ENCODE assay signal across 25 cellular contexts in genomic region chr13:80921971-80922370, GRCh38.
"Had no signal": no experiment of that assay in that cellular context is flagged by ENCODE, and none has a peak within 500 bp of the region (broad histone marks: within the 10 kb centered on the region; RNA-seq: fewer than 3 reads in every experiment).

No MANE protein-coding gene starts in this region.

- H3K27ac ChIP-seq: VCaP had no signal

- H3K36me3 Mint-ChIP-seq: activated CD4-positive, alpha-beta memory T cell treated with anti-CD3 and anti-CD28 coated beads for 36 hours; activated naive CD8-positive, alpha-beta T cell had no signal

- ATAC-seq: activated T-helper 17 cell treated with anti-CD3 and anti-CD28 coated beads, Interleukin-2, amount 50 U/mL, for 72 hours had no signal

- H3K27me3 Mint-ChIP-seq: activated CD4-positive, alpha-beta memory T cell treated with anti-CD3 and anti-CD28 coated beads for 36 hours; activated CD4-positive, alpha-beta T cell treated with anti-CD3 and anti-CD28 coated beads, Interleukin-2, amount 10 ng/mL, durations not matched to agents 7 days and 5 days; activated naive CD8-positive, alpha-beta T cell; activated T-helper 17 cell treated with anti-CD3 and anti-CD28 coated beads, Interleukin-2, amount 50 U/mL, for 72 hours had no signal

- H3K4me3 Mint-ChIP-seq: activated CD4-positive, alpha-beta memory T cell treated with anti-CD3 and anti-CD28 coated beads for 36 hours; activated CD4-positive, alpha-beta T cell treated with anti-CD3 and anti-CD28 coated beads, Interleukin-2, amount 10 ng/mL, durations not matched to agents 7 days and 5 days; activated naive CD4-positive, alpha-beta T cell treated with anti-CD3 and anti-CD28 coated beads for 36 hours; activated naive CD8-positive, alpha-beta T cell; activated T-helper 17 cell treated with anti-CD3 and anti-CD28 coated beads, Interleukin-2, amount 50 U/mL, for 72 hours had no signal

- H3K9me3 Mint-ChIP-seq: activated CD4-positive, alpha-beta T cell treated with anti-CD3 and anti-CD28 coated beads, Interleukin-2, amount 10 ng/mL, durations not matched to agents 7 days and 5 days; activated naive CD4-positive, alpha-beta T cell treated with anti-CD3 and anti-CD28 coated beads for 36 hours had no signal

- DNase-seq: activated CD4-positive, alpha-beta memory T cell treated with anti-CD3 and anti-CD28 coated beads for 36 hours; activated CD4-positive, alpha-beta T cell treated with anti-CD3 and anti-CD28 coated beads, Interleukin-2, amount 10 ng/mL, durations not matched to agents 7 days and 5 days; activated CD4-positive, CD25-positive, alpha-beta regulatory T cell; activated gamma-delta T cell; activated naive CD4-positive, alpha-beta T cell treated with anti-CD3 and anti-CD28 coated beads for 36 hours; activated T-cell treated with anti-CD3 and anti-CD28 coated beads for 4 hours; activated T-cell treated with anti-CD3 and anti-CD28 coated beads, Interleukin-2, amount 50 U/mL, for 48 hours; caudate nucleus; Kasumi-1; KBM-7; NCI-H1092; NCI-H1417; NCI-H1694; NCI-H2029; NCI-H2107; NCI-H2171 treated with DMSO at 0.1 percent for 48 hours; NCI-H345; NCI-H510A; NCI-H526 treated with DMSO at 0.1 percent for 48 hours; NCI-H82; SIG-M5; T-helper 1 cell had no signal

- H3K4me1 Mint-ChIP-seq: activated CD4-positive, alpha-beta T cell treated with anti-CD3 and anti-CD28 coated beads, Interleukin-2, amount 10 ng/mL, durations not matched to agents 7 days and 5 days; activated T-helper 17 cell treated with anti-CD3 and anti-CD28 coated beads, Interleukin-2, amount 50 U/mL, for 72 hours had no signal

- H3K27ac Mint-ChIP-seq: activated CD4-positive, alpha-beta memory T cell treated with anti-CD3 and anti-CD28 coated beads for 36 hours; activated CD4-positive, alpha-beta T cell treated with anti-CD3 and anti-CD28 coated beads, Interleukin-2, amount 10 ng/mL, durations not matched to agents 7 days and 5 days; activated naive CD4-positive, alpha-beta T cell treated with anti-CD3 and anti-CD28 coated beads for 36 hours; activated naive CD8-positive, alpha-beta T cell; activated T-helper 17 cell treated with anti-CD3 and anti-CD28 coated beads, Interleukin-2, amount 50 U/mL, for 72 hours had no signal
